In genomic region chr10:112958275-112958995, GRCh38 we compare ENCODE assay signal across 8 cellular contexts. TPM values are rescaled to one million over a fixed set of nuclear protein-coding genes. Genes with fewer than 3 reads are reported as not detected.
A peak's percentile ranks its signal among the peaks of the same experiment; 100 is the strongest.
DNase-seq lines count a peak whose midpoint lies in the region; ATAC-seq and TF ChIP-seq lines count a peak whose summit lies in the region.
"Had no signal": no experiment of that assay in that cellular context is flagged by ENCODE, and none has a peak within 500 bp of the region (broad histone marks: within the 10 kb centered on the region; RNA-seq: fewer than 3 reads in every experiment).

No MANE protein-coding gene starts in this region.

- H3K4me1 ChIP-seq in H9 (ENCODE audit: insufficient read depth, low read length) (peaks cover 21% of the 10 kb centered on the region; the same call in 1 of the 2 replicates), adipocyte (ENCODE audit: control insufficient read depth, insufficient read depth, low read length) (peaks cover 75% of the 10 kb centered on the region), iPS DF 6.9 (ENCODE audit: control insufficient read depth, insufficient read depth, low read length) (peaks cover 6% of the 10 kb centered on the region; the same call in 1 of the 2 replicates)

- H3K27me3 Mint-ChIP-seq in H9 (ENCODE audit: low read depth) (no peaks in the 10 kb centered on the region), type B pancreatic cell (no peaks in the 10 kb centered on the region)

- H3K27ac ChIP-seq in H9 (ENCODE audit: insufficient read length, low read depth, low read length), result peak overlapping the region; percentile 97
- peak overlapping the region; percentile 99 for H3K27ac ChIP-seq in iPS DF 6.9 (ENCODE audit: low read length)

- H3K4me2 ChIP-seq in H9 (ENCODE audit: insufficient read depth, insufficient read length, low read length), result peak overlapping the region; percentile 57

- H3K9me3 Mint-ChIP-seq in H9, result no peaks in the 10 kb centered on the region
- H3K9me3 Mint-ChIP-seq in type B pancreatic cell, result no peaks in the 10 kb centered on the region

- no peak overlapping the region for H2BK5ac ChIP-seq in H9 (ENCODE audit: insufficient read length, low read length)

- peaks cover 5% of the 10 kb centered on the region for H3K79me1 ChIP-seq in H9 (ENCODE audit: insufficient read depth, low read depth, low read length, poor library complexity, severe bottlenecking)

- H3K27ac Mint-ChIP-seq in H9 (peak overlapping the region; percentile 69 to 98 (median 98)), type B pancreatic cell (peak overlapping the region; percentile 4)
- H3K27ac Mint-ChIP-seq: stimulated activated naive CD8-positive, alpha-beta T cell treated with anti-CD3 and anti-CD28 coated beads, Interleukin-15, Interleukin-2, amounts not matched to agents 100 ng/mL and 50 ng/mL, for 24 hours had no signal

- TF ChIP-seq CTCF in H9 (conservative IDR thresholded peaks at IDR 0.05) (no peak), type B pancreatic cell (conservative IDR thresholded peaks at IDR 0.05) (no peak)

- H3K9me3 ChIP-seq in H9 (ENCODE audit: control insufficient read depth, low read depth, low read length) (no peaks in the 10 kb centered on the region), adipocyte (ENCODE audit: control insufficient read depth, low read length) (no peaks in the 10 kb centered on the region), iPS DF 6.9 (ENCODE audit: control insufficient read depth, insufficient read depth, low read length) (no peaks in the 10 kb centered on the region)

- no CpG with 5 or more reads among the region's 8 CpGs for WGBS in H9 (ENCODE audit: extremely low coverage, insufficient read length, low lambda C conversion rate)
- WGBS in iPS DF 6.9 (ENCODE audit: insufficient coverage, insufficient read length), result 100% methylated on average over 1 of the region's 8 CpGs

- H3K56ac ChIP-seq in H9 (ENCODE audit: insufficient read length, low read depth, low read length), result no peak overlapping the region

- H2BK15ac ChIP-seq in H9 (ENCODE audit: low read depth, low read length), result no peak overlapping the region

- H3K14ac ChIP-seq in H9 (ENCODE audit: insufficient read depth, low read length), result no peak overlapping the region

- no peak overlapping the region for H3K4ac ChIP-seq in H9 (ENCODE audit: low read depth, low read length)

- no peak overlapping the region for H2BK20ac ChIP-seq in H9 (ENCODE audit: low read depth, low read length, poor library complexity, severe bottlenecking)

- H3K36me3 ChIP-seq in adipocyte (ENCODE audit: control insufficient read depth, insufficient read depth, low read length, severe bottlenecking) (no peaks in the 10 kb centered on the region), iPS DF 6.9 (ENCODE audit: control insufficient read depth, insufficient read depth, low read length) (no peaks in the 10 kb centered on the region; the same call in 1 of the 2 replicates)

- ATAC-seq in GM18498 (IDR thresholded peaks at IDR 0.05; ENCODE audit: unreplicated experiment), result no peak

- no peaks in the 10 kb centered on the region for H4K20me1 ChIP-seq in H9 (ENCODE audit: control insufficient read depth, insufficient read depth, insufficient read length)

- H3K4me1 Mint-ChIP-seq in H9 (peaks cover 87 to 92% of the 10 kb centered on the region in 2 experiments), type B pancreatic cell (ENCODE audit: unreplicated experiment) (peaks cover 85% of the 10 kb centered on the region)

- no peak overlapping the region for H3T11ph ChIP-seq in H9 (ENCODE audit: low read length)

- no peak overlapping the region for H4K5ac ChIP-seq in H9 (ENCODE audit: insufficient read length, low read depth, low read length)

- H3K4me3 ChIP-seq in adipocyte (ENCODE audit: low read length) (peak overlapping the region; percentile 47), iPS DF 6.9 (ENCODE audit: low read length) (no peak overlapping the region)

- no peak overlapping the region for H2AFZ ChIP-seq in H9 (ENCODE audit: low read length)

- H3K4me3 Mint-ChIP-seq in H9 (peak overlapping the region; percentile 89 to 98), type B pancreatic cell (peak overlapping the region; percentile 46)
- H3K4me3 Mint-ChIP-seq: stimulated activated naive CD8-positive, alpha-beta T cell treated with anti-CD3 and anti-CD28 coated beads, Interleukin-15, Interleukin-2, amounts not matched to agents 100 ng/mL and 50 ng/mL, for 24 hours had no signal

- H2AK5ac ChIP-seq in H9 (ENCODE audit: insufficient read length, low read length), result no peak overlapping the region

- H3K18ac ChIP-seq in H9 (ENCODE audit: insufficient read length, low read depth, low read length), result no peak overlapping the region

- H2BK12ac ChIP-seq in H9 (ENCODE audit: insufficient read length, low read depth, low read length), result no peak overlapping the region

- H3K9ac ChIP-seq in H9 (ENCODE audit: extremely low read depth, insufficient read length, low read length), result peak overlapping the region; percentile 30
- peak overlapping the region; percentile 98 for H3K9ac ChIP-seq in adipocyte (ENCODE audit: low read length)

- H4K91ac ChIP-seq in H9 (ENCODE audit: insufficient read length, low read depth, low read length), result no peak overlapping the region

- H2BK120ac ChIP-seq in H9 (ENCODE audit: low read depth, low read length, poor library complexity, severe bottlenecking), result no peak overlapping the region

- H3K27me3 ChIP-seq in H9 (ENCODE audit: insufficient read depth, low read length), result no peaks in the 10 kb centered on the region
- no peaks in the 10 kb centered on the region for H3K27me3 ChIP-seq in adipocyte (replicated peaks; ENCODE audit: control insufficient read depth, insufficient read depth, low read length)
- H3K27me3 ChIP-seq in iPS DF 6.9 (ENCODE audit: control insufficient read depth, insufficient read depth, low read length), result no peaks in the 10 kb centered on the region

- H4K8ac ChIP-seq in H9 (replicated peaks; ENCODE audit: insufficient read length, low read depth, low read length), result no peak overlapping the region

- no peak overlapping the region for H3K23ac ChIP-seq in H9 (ENCODE audit: insufficient read length, low read depth, low read length)

- DNase-seq in H9 (no peak), adipocyte (ENCODE audit: low read depth) (peak; percentile 95), iPS DF 6.9 (ENCODE audit: low read depth, low spot score) (no peak), type B pancreatic cell (ENCODE audit: extremely low spot score, unreplicated experiment) (no peak), 8988T (no peak)
- DNase-seq in NK-92 treated with Interleukin-12 subunit alpha and Interleukin-12 subunit beta, amount 100 ng/mL, for 24 hours (lab: John Stamatoyannopoulos, UW), result no peak

- H3K79me2 ChIP-seq in H9 (ENCODE audit: insufficient read depth, low read length), result peaks cover 40% of the 10 kb centered on the region; the same call in 1 of the 2 replicates

- H3K23me2 ChIP-seq in H9 (ENCODE audit: insufficient read length, low read depth, low read length, poor library complexity, severe bottlenecking), result peaks cover 22% of the 10 kb centered on the region

- H3K36me3 Mint-ChIP-seq in H9 (ENCODE audit: insufficient read depth in 1 of 3, low read depth in 3 of 3) (peaks cover 9 to 45% (median 29%) of the 10 kb centered on the region in 3 experiments; a peak in 6 of 7 replicates), type B pancreatic cell (peaks cover 26% of the 10 kb centered on the region)

RNA-seq across cellular contexts. Expression of gene TCF7L2, which starts 8.4 kb away (rescaled TPM):
- total RNA-seq in H9 (2021) (71.1 and 73.0 TPM in 2 replicates), type B pancreatic cell (ENCODE audit: low replicate concordance) (25.1 and 39.7 TPM in 2 replicates)
